8 cellular contexts compared by ENCODE assay signal in the genomic region with DNA sequence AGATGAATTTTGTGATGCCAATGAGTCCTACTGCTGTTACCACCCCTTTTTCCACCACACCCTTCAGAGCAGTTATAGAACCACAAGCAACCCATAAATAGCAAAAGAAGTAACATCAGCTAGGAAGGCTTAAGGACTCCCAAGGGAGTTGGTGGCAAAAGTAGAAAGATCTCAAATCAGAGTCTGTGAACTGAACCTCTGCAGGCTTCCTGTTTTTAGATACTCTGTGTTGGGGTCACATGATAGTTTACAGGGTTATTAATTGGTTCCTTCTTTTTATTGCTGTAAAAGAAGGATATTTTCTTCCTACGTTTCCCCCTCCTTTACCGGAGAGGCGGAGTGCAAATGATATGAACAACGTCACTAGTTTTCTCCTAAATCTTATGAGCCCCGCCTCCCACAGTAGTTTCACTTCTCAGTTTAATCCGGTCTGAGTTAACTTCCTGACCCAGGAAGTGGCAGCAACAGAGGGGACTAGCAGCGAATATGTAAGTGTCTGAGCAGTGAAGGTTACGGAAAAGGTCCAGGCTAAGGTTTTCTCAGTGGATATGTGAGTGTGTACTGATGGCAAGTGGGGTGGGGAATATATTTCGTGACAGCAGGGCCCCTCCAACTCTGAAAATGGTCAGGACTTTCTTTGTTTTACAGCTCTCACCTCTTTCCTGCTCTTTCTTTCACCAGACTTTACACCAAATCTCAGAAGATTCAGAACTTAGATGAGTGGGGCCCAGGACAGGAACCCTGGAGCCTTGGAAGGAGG. TPM values are rescaled to one million over a fixed set of nuclear protein-coding genes. Genes with fewer than 3 reads are reported as not detected.
DNase-seq lines count a peak whose midpoint lies in the region; ATAC-seq, FAIRE-seq and TF ChIP-seq lines count a peak whose summit lies in the region.

A gene with protein sequence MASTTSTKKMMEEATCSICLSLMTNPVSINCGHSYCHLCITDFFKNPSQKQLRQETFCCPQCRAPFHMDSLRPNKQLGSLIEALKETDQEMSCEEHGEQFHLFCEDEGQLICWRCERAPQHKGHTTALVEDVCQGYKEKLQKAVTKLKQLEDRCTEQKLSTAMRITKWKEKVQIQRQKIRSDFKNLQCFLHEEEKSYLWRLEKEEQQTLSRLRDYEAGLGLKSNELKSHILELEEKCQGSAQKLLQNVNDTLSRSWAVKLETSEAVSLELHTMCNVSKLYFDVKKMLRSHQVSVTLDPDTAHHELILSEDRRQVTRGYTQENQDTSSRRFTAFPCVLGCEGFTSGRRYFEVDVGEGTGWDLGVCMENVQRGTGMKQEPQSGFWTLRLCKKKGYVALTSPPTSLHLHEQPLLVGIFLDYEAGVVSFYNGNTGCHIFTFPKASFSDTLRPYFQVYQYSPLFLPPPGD (plus strand): TSS at position 435 of the 760 bp plus-strand sequence. CDS start 3,721 bp downstream, outside the sequence.

- peak; percentile 95 for FAIRE-seq in GM12878 (lab: Jason Lieb, UNC)

- TF ChIP-seq EP300 in GM12878 (IDR thresholded peaks at IDR 0.05; ENCODE audit: borderline replicate concordance in 1 of 2, control insufficient read depth in 1 of 2, low read depth in 2 of 2, low read length in 2 of 2): peak; percentile 46 to 64; a peak in 1 of 4 replicates

- TF ChIP-seq RAD21 in GM12878 (IDR thresholded peaks at IDR 0.05; ENCODE audit: insufficient read depth, low read depth, low read length): no peak

- intact Hi-C loops in T-helper 2 cell treated with Interferon-gamma antibody and Interleukin-4, amounts not matched to agents 100 ng/mL and 5 ng/mL, for 36 hours (cut with micrococcal nuclease): loop anchor here (1.0 kb wide), 3 partner anchors 16 to 58 kb away; a partner anchor contains a TSS
- intact Hi-C loops in GM12878 (cut with micrococcal nuclease; ENCODE audit: unreplicated experiment): loop anchor here (1.0 kb wide), 1 partner anchor 30 kb away; no protein-coding TSS in a partner anchor
- intact Hi-C loops in spleen (cut with DNase I; ENCODE audit: low total_unique reads): no loop called here

- H3K36me3 ChIP-seq in GM12878 (ENCODE audit: control insufficient read depth in 2 of 2, insufficient read depth in 2 of 2, low read length in 1 of 2) (peaks cover 5 to 21% of the 10 kb centered on the region in 2 experiments; a peak in 3 of 4 replicates), iPS-20b (ENCODE audit: insufficient read depth, low read depth, low read length) (no peaks in the 10 kb centered on the region), spleen (peaks cover 0 to 33% (median 26%) of the 10 kb centered on the region in 6 donors)

- H3K4me1 ChIP-seq in GM12878 (ENCODE audit: control insufficient read depth, insufficient read depth, low read length) (peaks cover 33% of the 10 kb centered on the region), iPS-20b (ENCODE audit: insufficient read depth, low read length) (peaks cover 14% of the 10 kb centered on the region; the same call in 1 of the 2 replicates), spleen (peaks cover 34 to 85% (median 72%) of the 10 kb centered on the region in 6 donors)

- CTCF ChIA-PET in GM12878 (lab: Yijun Ruan, JAX): interaction anchor here (0.8 to 5.3 kb wide), 13 partner anchors 8 to 243 kb away, joined by 3 to 62 read pairs (median 4); no protein-coding TSS in a partner anchor

- H3K9ac ChIP-seq in GM12878 (ENCODE audit: control insufficient read depth, insufficient read depth, low read length): peak within 1 kb of the TSS; percentile 99
- peak within 1 kb of the TSS; percentile 48 for H3K9ac ChIP-seq in iPS-20b (ENCODE audit: low read depth, low read length)

- DNase-seq in DMS79 (lab: John Stamatoyannopoulos, UW): peak; percentile 27
- DNase-seq in HUDEP-2 (lab: John Stamatoyannopoulos, UW; ENCODE audit: unreplicated experiment in 76 of 76): peak in 45 of 76 experiments; percentile 10 to 72 (median 37)
- peak; percentile 85 for DNase-seq in GM12878 (ENCODE audit: low read depth, low spot score)
- DNase-seq in spleen: no peak
- DNase-seq in 8988T: no peak

- peak within 1 kb of the TSS; percentile 99 for H3K27ac ChIP-seq in GM12878 (ENCODE audit: control insufficient read depth, insufficient read depth)
- no peak within 1 kb of the TSS for H3K27ac ChIP-seq in iPS-20b (ENCODE audit: low read length)
- H3K27ac ChIP-seq in spleen: peak within 1 kb of the TSS; percentile 92 to 97 (median 96)

- in situ Hi-C loops in GM12878 (cut with MboI): no loop called here

- peak; percentile 81 for ATAC-seq in GM21447 (IDR thresholded peaks at IDR 0.05; ENCODE audit: unreplicated experiment)
- peak; percentile 84 for ATAC-seq in GM12878

- H4K20me1 ChIP-seq in GM12878 (ENCODE audit: control insufficient read depth, insufficient read depth): peaks cover 7% of the 10 kb centered on the region

- TF ChIP-seq POLR2A in GM12878 (IDR thresholded peaks at IDR 0.05; ENCODE audit: low read depth, low read length) (peak; percentile 91), spleen (IDR thresholded peaks at IDR 0.05) (peak; percentile 89 to 98 (median 94))

- 0% methylated on average over 9 of the region's 9 CpGs for WGBS in GM12878 (ENCODE audit: insufficient coverage, insufficient replicate concordance, low lambda C conversion rate, missing lambda C conversion rate)
- 0 to 1% (median 0%) methylated on average over 9 of the region's 9 CpGs for WGBS in spleen, 5 donors

- peak within 1 kb of the TSS; percentile 65 for H3K4me2 ChIP-seq in GM12878 (ENCODE audit: control insufficient read depth, insufficient read depth)

- H2AFZ ChIP-seq in GM12878 (ENCODE audit: control insufficient read depth, low read depth, low read length): peak within 1 kb of the TSS; percentile 85

- H3K79me2 ChIP-seq in GM12878 (ENCODE audit: control insufficient read depth, insufficient read depth, low read length): peaks cover 46% of the 10 kb centered on the region

- POLR2A ChIA-PET in GM12878 (lab: Charles Lee): interaction anchor here (0.5 to 3.5 kb wide), 12 partner anchors 8 to 1948 kb away, joined by 3 to 27 read pairs (median 4); a partner anchor contains a TSS

- RAD21 ChIA-PET in GM12878 (lab: Charles Lee; ENCODE audit: unreplicated experiment): interaction anchor here (0.8 to 2.7 kb wide), 6 partner anchors 15 to 59 kb away, joined by 3 to 27 read pairs (median 4); a partner anchor contains a TSS

- TSS peak; percentile 82 for BruUV-seq in GM12878 (replicated peaks; lab: Mats Ljungman, UMichigan)

- no peak for TF ChIP-seq CTCF in GM12878 (IDR thresholded peaks at IDR 0.05 in 2 of 3, conservative IDR thresholded peaks at IDR 0.05 in 1 of 3; ENCODE audit: control insufficient read depth in 2 of 3, extremely low read depth in 1 of 3, insufficient read depth in 1 of 3, low read depth in 3 of 3, low read length in 3 of 3)
- TF ChIP-seq CTCF in spleen (IDR thresholded peaks at IDR 0.05 in 8 of 11, conservative IDR thresholded peaks at IDR 0.05 in 3 of 11): peak in 1 of 11 experiments; percentile 10

- H3K27me3 ChIP-seq in GM12878 (replicated peaks in 1 of 2; ENCODE audit: control insufficient read depth in 2 of 2, insufficient read depth in 2 of 2, low read length in 1 of 2) (no peaks in the 10 kb centered on the region), iPS-20b (ENCODE audit: insufficient read depth, low read length) (no peaks in the 10 kb centered on the region), spleen (replicated peaks in 1 of 7) (no peaks in the 10 kb centered on the region)

- SMC1A ChIA-PET in GM12878 (lab: Charles Lee; ENCODE audit: uncharacterized antibody, unreplicated experiment): interaction anchor here (0.6 to 1.8 kb wide), 18 partner anchors 8 to 825 kb away, joined by 3 to 7 read pairs (median 4); a partner anchor contains a TSS

- H3K9me3 ChIP-seq in GM12878 (replicated peaks; ENCODE audit: control insufficient read depth, insufficient read depth, low read length) (peaks cover 2% of the 10 kb centered on the region; the same call in 2 of the 3 replicates), iPS-20b (ENCODE audit: insufficient read depth, low read depth, low read length) (peaks cover 26% of the 10 kb centered on the region), spleen (no peaks in the 10 kb centered on the region)

- H3K4me3 ChIP-seq in GM12878 (peak within 1 kb of the TSS; percentile 99), iPS-20b (ENCODE audit: low read length) (peak within 1 kb of the TSS; percentile 39), spleen (peak within 1 kb of the TSS; percentile 43 to 84 (median 64))

TF ChIP-seq in GM12878, 131 proteins besides CTCF, POLR2A, EP300 and RAD21 (continues in another document):
- TF ChIP-seq, protein P1, sequence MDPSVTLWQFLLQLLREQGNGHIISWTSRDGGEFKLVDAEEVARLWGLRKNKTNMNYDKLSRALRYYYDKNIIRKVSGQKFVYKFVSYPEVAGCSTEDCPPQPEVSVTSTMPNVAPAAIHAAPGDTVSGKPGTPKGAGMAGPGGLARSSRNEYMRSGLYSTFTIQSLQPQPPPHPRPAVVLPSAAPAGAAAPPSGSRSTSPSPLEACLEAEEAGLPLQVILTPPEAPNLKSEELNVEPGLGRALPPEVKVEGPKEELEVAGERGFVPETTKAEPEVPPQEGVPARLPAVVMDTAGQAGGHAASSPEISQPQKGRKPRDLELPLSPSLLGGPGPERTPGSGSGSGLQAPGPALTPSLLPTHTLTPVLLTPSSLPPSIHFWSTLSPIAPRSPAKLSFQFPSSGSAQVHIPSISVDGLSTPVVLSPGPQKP (IDR thresholded peaks at IDR 0.05; ENCODE audit: low read depth, low read length): no peak
- TF ChIP-seq YBX1 (IDR thresholded peaks at IDR 0.05): no peak
- peak; percentile 65; the same call in 1 of the 2 replicates for TF ChIP-seq MTA2 (IDR thresholded peaks at IDR 0.05; ENCODE audit: low read depth)

RNA-seq across cellular contexts. Expression of the gene that starts here (rescaled TPM):
- total RNA-seq in T-helper 2 cell treated with Interferon-gamma antibody and Interleukin-4, amounts not matched to agents 100 ng/mL and 5 ng/mL, for 36 hours: 24.9 and 25.2 TPM in 2 replicates
- 33.7 and 35.2 TPM in 2 replicates for total RNA-seq in GM12878 (2013; cell fraction: nucleolus; rRNA removed)
- 10.4 and 11.6 TPM in 2 replicates for total RNA-seq in GM12878 (2014; rRNA removed)
- 14.3 and 15.0 TPM in 2 replicates for total RNA-seq in GM12878 (2014; rRNA removed; fragmentation: Illumina TruSeq; extraction: Trizol)
- total RNA-seq in GM12878 (2021): 12.3 and 13.0 TPM in 2 replicates
- polyA plus RNA-seq in GM12878 (2011; ENCODE audit: low read depth): 7.7 TPM
- 14.7 and 16.9 TPM in 2 replicates for polyA plus RNA-seq in GM12878 (2011; rRNA removed)
- polyA plus RNA-seq in GM12878 (2011; cell fraction: cytosol; rRNA removed): 8.1 and 9.5 TPM in 2 replicates
- 16.7 and 17.4 TPM in 2 replicates for polyA plus RNA-seq in GM12878 (2011; cell fraction: nucleus; rRNA removed)
- polyA plus RNA-seq in GM12878 (2012): 8.6 and 9.8 TPM in 2 replicates
- 14.3 and 18.5 TPM in 2 replicates for polyA plus RNA-seq in GM12878 (2014; fragmentation: Illumina TruSeq; extraction: Trizol)
- polyA plus RNA-seq in GM12878 (2014; fragmentation: Nextera tagmentation; extraction: Ambion mirVana): 1 to 10 TPM; 4.5 to 5.9 TPM
- 10.5 and 11.2 TPM in 2 replicates for polyA plus RNA-seq in GM12878 (2014; rRNA removed)
- polyA plus RNA-seq in GM12878 (2016; fragmentation: Nextera tagmentation; extraction: Ambion mirVana): 10 to 100 TPM in 1 of 2 experiments, 1 to 10 TPM in 1; 9.4 to 10.9 TPM
- polyA minus RNA-seq in GM12878 (2011; rRNA and poly(A)+ RNA removed): 16.9 and 17.1 TPM in 2 replicates
- polyA minus RNA-seq in GM12878 (2011; cell fraction: cytosol; rRNA and poly(A)+ RNA removed): 6.9 and 7.4 TPM in 2 replicates
- 11.6 and 15.7 TPM in 2 replicates for polyA minus RNA-seq in GM12878 (2011; cell fraction: nucleus; rRNA and poly(A)+ RNA removed)
- 10 to 100 TPM; 25.7 to 34.4 (median 30.3) TPM for total RNA-seq in spleen
- polyA plus RNA-seq in spleen: 10 to 100 TPM in 1 of 3 donors, 1 to 10 TPM in 2; 8.0 to 14.4 (median 9.6) TPM

Comparison
In these comparisons a context has a peak if more than half of its experiments do, and no peak if none do; other contexts are left out.
1. DNase-seq: peak in DMS79 (single experiment), HUDEP-2 (45 of 76) and GM12878 (single experiment); none in spleen (single experiment) and 8988T (single experiment).
2. H3K4me3 ChIP-seq: peak in every context shown above with its lines; median percentile 99 in GM12878; 64 in spleen; 39 in iPS-20b.